ENCODE assay signal across 7 cellular contexts in genomic region chr1:211328084-211328694, GRCh38. TPM values are rescaled to one million over a fixed set of nuclear protein-coding genes. Genes with fewer than 3 reads are reported as not detected.
DNase-seq lines count a peak whose midpoint lies in the region; ATAC-seq, FAIRE-seq and TF ChIP-seq lines count a peak whose summit lies in the region.

No MANE protein-coding gene starts in this region.

- H3K4me1 ChIP-seq in MM.1S (ENCODE audit: low read length) (peaks cover 46% of the 10 kb centered on the region), fibroblast of lung (ENCODE audit: control insufficient read depth, extremely low read depth, insufficient read depth, low read length) (peaks cover 16% of the 10 kb centered on the region), small intestine (ENCODE audit: control insufficient read depth in 2 of 2, insufficient read depth in 1 of 2, low read depth in 1 of 2, low read length in 1 of 2) (peaks cover 0 to 16% of the 10 kb centered on the region in 2 donors)

- DNase-seq in GM12864 (ENCODE audit: low read depth) (no peak), MM.1S (no peak), fibroblast of lung (ENCODE audit: low read depth in 2 of 2) (no peak), small intestine (no peak), GM10266 (ENCODE audit: extremely low spot score) (no peak)

- H3K9ac ChIP-seq in MM.1S (ENCODE audit: low read length) (no peak overlapping the region), fibroblast of lung (ENCODE audit: insufficient read depth, low read length) (no peak overlapping the region)

- H3K27me3 ChIP-seq in MM.1S (replicated peaks; ENCODE audit: insufficient read depth, low read length) = no peaks in the 10 kb centered on the region
- H3K27me3 ChIP-seq in fibroblast of lung (ENCODE audit: control insufficient read depth, insufficient read depth, low read length) = no peaks in the 10 kb centered on the region
- H3K27me3 ChIP-seq in small intestine (ENCODE audit: control insufficient read depth in 2 of 2, insufficient read depth in 2 of 2, low read length in 2 of 2) = no peaks in the 10 kb centered on the region

- peaks cover 30% of the 10 kb centered on the region for H3F3A ChIP-seq in MM.1S (ENCODE audit: insufficient read depth, low read length)

- no peak overlapping the region for H2AFZ ChIP-seq in MM.1S (ENCODE audit: low read length)
- H2AFZ ChIP-seq in fibroblast of lung (ENCODE audit: low read length) = no peak overlapping the region

- H3K27ac ChIP-seq in MM.1S (ENCODE audit: low read length) (no peak overlapping the region), fibroblast of lung (ENCODE audit: insufficient read depth, low read length) (no peak overlapping the region), small intestine (ENCODE audit: low read depth in 1 of 2, low read length in 1 of 2) (peak overlapping the region; percentile 62 to 89)

- H3K4me3 ChIP-seq in GM12864 (ENCODE audit: low read depth, low read length) (peak overlapping the region; percentile 83), MM.1S (ENCODE audit: low read length) (peak overlapping the region; percentile 66; the same call in 1 of the 2 replicates), fibroblast of lung (replicated peaks in 1 of 4; ENCODE audit: control extremely low read depth in 1 of 4, insufficient read depth in 1 of 4, low read depth in 3 of 4, low read length in 4 of 4) (peak overlapping the region in 2 of 4 experiments; percentile 73 to 77), small intestine (ENCODE audit: low read depth in 1 of 2, low read length in 2 of 2) (peak overlapping the region in 1 of 2 donors; percentile 65)

- peak overlapping the region; percentile 84 for H3K4me2 ChIP-seq in MM.1S (ENCODE audit: low read depth, low read length)
- peak overlapping the region; percentile 87 for H3K4me2 ChIP-seq in fibroblast of lung (ENCODE audit: extremely low read depth, insufficient read depth, low read length)

- ATAC-seq in GM18520 (IDR thresholded peaks at IDR 0.05; ENCODE audit: unreplicated experiment) (no peak), GM18502 (IDR thresholded peaks at IDR 0.05; ENCODE audit: poor library complexity, unreplicated experiment) (no peak)

- WGBS in small intestine, 3 donors = 45 to 77% (median 51%) methylated on average over 11 of the region's 11 CpGs

- H3K36me3 ChIP-seq in MM.1S (replicated peaks; ENCODE audit: insufficient read depth, low read length) (no peaks in the 10 kb centered on the region), fibroblast of lung (ENCODE audit: control insufficient read depth, insufficient read depth, low read length) (no peaks in the 10 kb centered on the region), small intestine (ENCODE audit: control insufficient read depth in 2 of 2, insufficient read depth in 2 of 2, low read length in 2 of 2) (no peaks in the 10 kb centered on the region)

- no peaks in the 10 kb centered on the region; the same call in 1 of the 2 replicates for H4K20me1 ChIP-seq in MM.1S (ENCODE audit: insufficient read depth, low read length)
- H4K20me1 ChIP-seq in fibroblast of lung (ENCODE audit: control insufficient read depth, extremely low read depth, insufficient read depth, low read length) = no peaks in the 10 kb centered on the region

- no peaks in the 10 kb centered on the region for H3K9me2 ChIP-seq in MM.1S (replicated peaks; ENCODE audit: insufficient read depth, low read length)

- peaks cover 48% of the 10 kb centered on the region for H3K79me2 ChIP-seq in MM.1S (ENCODE audit: low read length)
- H3K79me2 ChIP-seq in fibroblast of lung (ENCODE audit: control insufficient read depth, insufficient read depth, low read length) = peaks cover 8% of the 10 kb centered on the region

- no peaks in the 10 kb centered on the region for H3K9me3 ChIP-seq in MM.1S (replicated peaks; ENCODE audit: insufficient read depth, low read length)
- no peaks in the 10 kb centered on the region for H3K9me3 ChIP-seq in fibroblast of lung (ENCODE audit: control insufficient read depth, insufficient read depth, low read depth, low read length)
- no peaks in the 10 kb centered on the region for H3K9me3 ChIP-seq in small intestine (ENCODE audit: control insufficient read depth, low read depth)

- no peak for FAIRE-seq in small intestine (lab: Jason Lieb, UNC)

- TF ChIP-seq CTCF in GM12864 (IDR thresholded peaks at IDR 0.05; ENCODE audit: low read depth, low read length, missing control alignments) = no peak
- no peak for TF ChIP-seq CTCF in MM.1S (IDR thresholded peaks at IDR 0.05; ENCODE audit: low read length)
- TF ChIP-seq CTCF in fibroblast of lung (conservative IDR thresholded peaks at IDR 0.05 in 1 of 2, IDR thresholded peaks at IDR 0.05 in 1 of 2; ENCODE audit: low read depth in 1 of 2, low read length in 2 of 2) = no peak
- TF ChIP-seq CTCF in GM10266 (IDR thresholded peaks at IDR 0.05; ENCODE audit: control insufficient read depth, insufficient read depth, low read depth, missing control alignments) = no peak

RNA-seq across cellular contexts. Expression of gene TRAF5, which starts 1.6 kb away (rescaled TPM):
- 12.1 and 13.5 TPM in 2 replicates for total RNA-seq in fibroblast of lung
- polyA plus RNA-seq in fibroblast of lung = 8.6 and 20.9 TPM in 2 replicates
- polyA plus RNA-seq in fibroblast of lung (2012) = 4.4 and 11.7 TPM in 2 replicates
- 10.4 and 23.1 TPM in 2 replicates for polyA minus RNA-seq in fibroblast of lung (ENCODE audit: low replicate concordance)
- polyA plus RNA-seq in small intestine = 1 to 10 TPM in 2 of 3 donors, under 1 TPM in 1; 0.67 to 5.7 (median 1.6) TPM

Comparison
In these comparisons a context has a peak if more than half of its experiments do, and no peak if none do; other contexts are left out.
1. H3K27ac ChIP-seq: peak in small intestine (2 of 2); none in MM.1S (single experiment) and fibroblast of lung (single experiment).